Comparison of ENCODE assay signal across 20 cellular contexts in the genomic region with DNA sequence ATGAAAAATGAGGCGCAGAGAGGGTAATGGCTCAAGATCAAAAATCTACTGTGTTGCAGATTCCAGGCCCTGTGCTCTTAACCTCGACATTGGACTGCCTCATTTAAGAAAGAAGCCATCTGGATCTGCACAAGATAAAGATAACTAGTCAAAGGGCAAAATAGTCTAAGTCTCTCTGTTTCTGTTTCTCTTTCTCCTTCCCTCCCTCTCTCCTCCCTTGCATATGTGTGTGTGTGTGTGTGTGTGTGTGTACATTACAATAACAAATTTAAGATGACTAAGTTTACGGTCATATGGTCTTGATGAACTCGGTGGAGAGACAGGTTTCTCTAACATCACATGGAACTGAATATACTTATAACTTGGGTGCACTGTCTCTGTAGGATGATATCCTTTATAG.
DNase-seq lines count a peak whose midpoint lies in the region; ATAC-seq and TF ChIP-seq lines count a peak whose summit lies in the region.
"Had no signal": no experiment of that assay in that cellular context is flagged by ENCODE, and none has a peak within 500 bp of the region (broad histone marks: within the 10 kb centered on the region; RNA-seq: fewer than 3 reads in every experiment).

No MANE protein-coding gene starts in this region.

- no peak overlapping the region for H3K4me3 ChIP-seq in choroid plexus epithelial cell (ENCODE audit: low read depth, low read length)
- H3K4me3 ChIP-seq: BLaER1, lung had no signal

- peaks cover 18% of the 10 kb centered on the region for H3K36me3 Mint-ChIP-seq in mesothelial cell of epicardium
- no peaks in the 10 kb centered on the region for H3K36me3 Mint-ChIP-seq in immature natural killer cell
- H3K36me3 Mint-ChIP-seq: natural killer cell treated with Interleukin-12 subunit alpha and Interleukin-12 subunit beta and Interleukin-15 and Interleukin-18, amount 100 ng/mL, for 72 hours had no signal

- peak overlapping the region; percentile 60 for H3K27ac Mint-ChIP-seq in mesothelial cell of epicardium
- no peak overlapping the region for H3K27ac Mint-ChIP-seq in immature natural killer cell
- H3K27ac Mint-ChIP-seq: activated T-helper 2 cell treated with anti-CD3 and anti-CD28 coated beads, Interferon-gamma antibody, Interleukin-2, Interleukin-4, amounts not matched to agents 10 μg/mL and 5 μg/mL and 100 μg/mL, durations not matched to agents 14 hours and 24 hours and 36 hours; natural killer cell treated with Interleukin-12 subunit alpha and Interleukin-12 subunit beta and Interleukin-15 and Interleukin-18, amount 100 ng/mL, for 72 hours had no signal

- ATAC-seq in HG02798 (IDR thresholded peaks at IDR 0.05; ENCODE audit: poor library complexity, unreplicated experiment), result no peak
- ATAC-seq: natural killer cell treated with Interleukin-12 subunit alpha and Interleukin-12 subunit beta and Interleukin-15 and Interleukin-18, amount 100 ng/mL, for 72 hours had no signal

- DNase-seq in EH (ENCODE audit: low read depth), result peak; percentile 62
- peak; percentile 48 for DNase-seq in LHCN-M2 (ENCODE audit: low read depth)
- peak; percentile 86 for DNase-seq in choroid plexus epithelial cell (ENCODE audit: low read depth)
- no peak for DNase-seq in mesothelial cell of epicardium (ENCODE audit: low spot score in 2 of 2, unreplicated experiment in 2 of 2)
- DNase-seq in stimulated activated CD4-positive, alpha-beta T cell treated with anti-CD3 and anti-CD28 coated beads, Interleukin-4, amount 100 ng/mL, for 1 hour, result no peak
- DNase-seq in immature natural killer cell, result no peak
- no peak for DNase-seq in NCI-H2081 treated with DMSO at 0.1 percent for 48 hours (lab: John Stamatoyannopoulos, UW)
- DNase-seq: activated CD8-positive, alpha-beta memory T cell treated with anti-CD3 and anti-CD28 coated beads for 24 hours; cortex of kidney; NCI-H1694; NCI-H510A; right cardiac atrium; stimulated activated CD4-positive, alpha-beta T cell treated with anti-CD3 and anti-CD28 coated beads, Interleukin-1b, Interleukin-23, amount 100 ng/mL, for 48 hours; substantia nigra; SW 1271 had no signal

- TF ChIP-seq CTCF in choroid plexus epithelial cell (conservative IDR thresholded peaks at IDR 0.05; ENCODE audit: low read depth, low read length) (no peak), mesothelial cell of epicardium (IDR thresholded peaks at IDR 0.05; ENCODE audit: unreplicated experiment) (no peak)

- H3K4me1 Mint-ChIP-seq in mesothelial cell of epicardium (peaks cover 65% of the 10 kb centered on the region), immature natural killer cell (no peaks in the 10 kb centered on the region)

- H3K27me3 Mint-ChIP-seq in mesothelial cell of epicardium (ENCODE audit: low read depth) (no peaks in the 10 kb centered on the region), immature natural killer cell (ENCODE audit: low read depth in 3 of 3) (peaks cover 0 to 2% (median 0%) of the 10 kb centered on the region in 3 donors)
- H3K27me3 Mint-ChIP-seq: natural killer cell treated with Interleukin-12 subunit alpha and Interleukin-12 subunit beta and Interleukin-15 and Interleukin-18, amount 100 ng/mL, for 72 hours had no signal

- H3K4me3 Mint-ChIP-seq in mesothelial cell of epicardium (no peak overlapping the region), immature natural killer cell (no peak overlapping the region)
- H3K4me3 Mint-ChIP-seq: natural killer cell treated with Interleukin-12 subunit alpha and Interleukin-12 subunit beta and Interleukin-15 and Interleukin-18, amount 100 ng/mL, for 72 hours had no signal

- H3K9me3 Mint-ChIP-seq in mesothelial cell of epicardium (no peaks in the 10 kb centered on the region), immature natural killer cell (peaks cover 0 to 12% (median 4%) of the 10 kb centered on the region in 6 donors)
- H3K9me3 Mint-ChIP-seq: activated T-helper 2 cell treated with anti-CD3 and anti-CD28 coated beads, Interferon-gamma antibody, Interleukin-2, Interleukin-4, amounts not matched to agents 10 μg/mL and 5 μg/mL and 100 μg/mL, durations not matched to agents 14 hours and 24 hours and 36 hours; natural killer cell treated with Interleukin-12 subunit alpha and Interleukin-12 subunit beta and Interleukin-15 and Interleukin-18, amount 100 ng/mL, for 72 hours had no signal

Comparison
In these comparisons a context has a peak if more than half of its experiments do, and no peak if none do; other contexts are left out.
1. DNase-seq: peak in EH (single experiment), LHCN-M2 (single experiment) and choroid plexus epithelial cell (single experiment); none in mesothelial cell of epicardium (0 of 2), stimulated activated CD4-positive, alpha-beta T cell treated with anti-CD3 and anti-CD28 coated beads, Interleukin-4, amount 100 ng/mL, for 1 hour (single experiment), immature natural killer cell (0 of 3) and NCI-H2081 treated with DMSO at 0.1 percent for 48 hours (single experiment).